In the genomic region with DNA sequence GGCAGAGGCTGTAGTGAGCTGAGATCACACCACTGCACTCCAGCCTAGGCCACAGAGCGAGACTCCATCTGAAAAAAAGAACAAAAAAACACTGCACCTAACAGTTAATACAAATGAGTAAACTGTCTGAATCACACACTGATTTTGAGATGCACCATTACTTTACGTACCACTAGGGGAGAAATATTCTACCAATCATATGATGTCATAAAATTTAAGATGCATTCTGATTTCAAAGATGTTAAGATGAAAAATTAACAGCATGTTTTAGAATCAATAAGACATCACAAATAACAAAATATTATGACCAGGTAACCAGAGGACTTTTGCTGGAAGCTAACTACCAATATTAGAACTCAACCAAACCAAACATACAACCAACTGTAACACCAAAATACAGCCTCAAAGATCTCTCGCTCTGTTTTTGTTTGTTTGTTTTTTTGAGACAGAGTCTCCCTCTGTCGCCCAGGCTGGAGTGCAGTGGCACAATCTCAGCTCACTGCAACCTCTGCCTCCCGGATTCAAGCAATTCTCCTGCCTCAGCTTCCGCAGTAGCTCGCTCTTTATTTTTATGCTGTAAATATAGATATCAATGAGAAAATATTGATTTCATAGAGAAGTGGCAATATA, we compare ENCODE assay signal across 18 cellular contexts. TPM values are rescaled to one million over a fixed set of nuclear protein-coding genes. Genes with fewer than 3 reads are reported as not detected.
DNase-seq lines count a peak whose midpoint lies in the region; ATAC-seq and TF ChIP-seq lines count a peak whose summit lies in the region.
"Had no signal": no experiment of that assay in that cellular context is flagged by ENCODE, and none has a peak within 500 bp of the region (broad histone marks: within the 10 kb centered on the region; RNA-seq: fewer than 3 reads in every experiment).

No MANE protein-coding gene starts in this region.

- ATAC-seq in CD4-positive, CD25-positive, alpha-beta regulatory T cell (ENCODE audit: low read depth in 2 of 2): no peak
- no peak for ATAC-seq in GM21529 (IDR thresholded peaks at IDR 0.05; ENCODE audit: unreplicated experiment)
- ATAC-seq: activated CD4-positive, alpha-beta T cell treated with anti-CD3 and anti-CD28 coated beads for 36 hours; upper lobe of right lung had no signal

- no peak overlapping the region for H3K4me3 ChIP-seq in CD4-positive, CD25-positive, alpha-beta regulatory T cell (ENCODE audit: low read depth, low read length)
- no peak overlapping the region for H3K4me3 ChIP-seq in CD8-positive, alpha-beta memory T cell (ENCODE audit: low read length)
- H3K4me3 ChIP-seq: prostate gland, upper lobe of right lung had no signal

- peaks cover 42% of the 10 kb centered on the region for H3K4me1 ChIP-seq in CD4-positive, CD25-positive, alpha-beta regulatory T cell (ENCODE audit: control insufficient read depth, insufficient read depth, low read length, poor library complexity, severe bottlenecking)
- H3K4me1 ChIP-seq in CD8-positive, alpha-beta memory T cell (ENCODE audit: insufficient read depth, low read length): peaks cover 44% of the 10 kb centered on the region
- H3K4me1 ChIP-seq: prostate gland had no signal

- H3K9me3 ChIP-seq in CD4-positive, CD25-positive, alpha-beta regulatory T cell (ENCODE audit: control insufficient read depth in 2 of 2, low read length in 2 of 2): no peaks in the 10 kb centered on the region
- no peaks in the 10 kb centered on the region for H3K9me3 ChIP-seq in CD8-positive, alpha-beta memory T cell (ENCODE audit: low read length)
- H3K9me3 ChIP-seq: prostate gland, upper lobe of right lung had no signal

- CTCF ChIA-PET in CD8-positive, alpha-beta memory T cell (lab: Charles Lee): no interaction called here

- no peaks in the 10 kb centered on the region for H3K36me3 ChIP-seq in CD4-positive, CD25-positive, alpha-beta regulatory T cell (ENCODE audit: control insufficient read depth, insufficient read depth, low read length)
- H3K36me3 ChIP-seq in CD8-positive, alpha-beta memory T cell (ENCODE audit: insufficient read depth, low read length): no peaks in the 10 kb centered on the region
- H3K36me3 ChIP-seq: prostate gland, upper lobe of right lung had no signal

- POLR2A ChIA-PET in CD8-positive, alpha-beta memory T cell (lab: Charles Lee): no interaction called here

- H3K27ac Mint-ChIP-seq in CD4-positive, CD25-positive, alpha-beta regulatory T cell: peak overlapping the region in 2 of 3 donors; percentile 60 to 85
- H3K27ac Mint-ChIP-seq in HFFc6 (no peak overlapping the region), nephron (peak overlapping the region; percentile 7 to 58 (median 24))
- H3K27ac Mint-ChIP-seq in CD8-positive, alpha-beta memory T cell: peak overlapping the region in 3 of 8 donors; percentile 7 to 75 (median 46)
- H3K27ac Mint-ChIP-seq: activated CD4-positive, alpha-beta T cell treated with anti-CD3 and anti-CD28 coated beads for 36 hours had no signal

- in situ Hi-C loops in G401 (cut with HindIII; ENCODE audit: low sequenced_read_pairs): no loop called here

- peak overlapping the region in 1 of 4 donors; percentile 15 for H3K4me3 Mint-ChIP-seq in CD4-positive, CD25-positive, alpha-beta regulatory T cell
- H3K4me3 Mint-ChIP-seq in HFFc6 (no peak overlapping the region), nephron (no peak overlapping the region)
- peak overlapping the region in 2 of 7 donors; percentile 33 to 40 for H3K4me3 Mint-ChIP-seq in CD8-positive, alpha-beta memory T cell
- H3K4me3 Mint-ChIP-seq: activated CD4-positive, alpha-beta T cell treated with anti-CD3 and anti-CD28 coated beads for 36 hours; B cell had no signal

- no peaks in the 10 kb centered on the region for H3K27me3 ChIP-seq in CD4-positive, CD25-positive, alpha-beta regulatory T cell (ENCODE audit: control insufficient read depth, insufficient read depth, low read length)
- no peaks in the 10 kb centered on the region for H3K27me3 ChIP-seq in CD8-positive, alpha-beta memory T cell (ENCODE audit: insufficient read depth, low read length, poor library complexity, severe bottlenecking)
- H3K27me3 ChIP-seq: upper lobe of right lung had no signal

- peaks cover 31 to 88% (median 56%) of the 10 kb centered on the region in 4 donors for H3K4me1 Mint-ChIP-seq in CD4-positive, CD25-positive, alpha-beta regulatory T cell
- H3K4me1 Mint-ChIP-seq in HFFc6 (ENCODE audit: low read depth) (peaks cover 27% of the 10 kb centered on the region), nephron (peaks cover 45% of the 10 kb centered on the region)
- H3K4me1 Mint-ChIP-seq in CD8-positive, alpha-beta memory T cell: peaks cover 55 to 85% (median 80%) of the 10 kb centered on the region in 3 donors

- no peaks in the 10 kb centered on the region for H3K27me3 Mint-ChIP-seq in CD4-positive, CD25-positive, alpha-beta regulatory T cell
- no peaks in the 10 kb centered on the region for H3K27me3 Mint-ChIP-seq in HFFc6 (ENCODE audit: insufficient read depth)
- H3K27me3 Mint-ChIP-seq in nephron (ENCODE audit: low read depth): no peaks in the 10 kb centered on the region
- H3K27me3 Mint-ChIP-seq in CD8-positive, alpha-beta memory T cell: peaks cover 0 to 1% of the 10 kb centered on the region in 2 donors
- H3K27me3 Mint-ChIP-seq: activated CD4-positive, alpha-beta T cell treated with anti-CD3 and anti-CD28 coated beads for 36 hours; B cell; naive B cell had no signal

- TF ChIP-seq CTCF in HFFc6 (IDR thresholded peaks at IDR 0.05) (peak; percentile 42; the same call in 1 of the 2 replicates), nephron (IDR thresholded peaks at IDR 0.05; ENCODE audit: unreplicated experiment in 3 of 3) (no peak)

- peak overlapping the region; percentile 14 for H3K27ac ChIP-seq in CD4-positive, CD25-positive, alpha-beta regulatory T cell (ENCODE audit: insufficient read depth, low read length, poor library complexity, severe bottlenecking)
- H3K27ac ChIP-seq in cingulate gyrus (ENCODE audit: low read depth, low read length): peak overlapping the region; percentile 63
- H3K27ac ChIP-seq in CD8-positive, alpha-beta memory T cell (ENCODE audit: low read depth, low read length): no peak overlapping the region
- H3K27ac ChIP-seq: prostate gland, upper lobe of right lung had no signal

- H3K36me3 Mint-ChIP-seq in CD4-positive, CD25-positive, alpha-beta regulatory T cell: peaks cover 20% of the 10 kb centered on the region
- H3K36me3 Mint-ChIP-seq in HFFc6 (ENCODE audit: low read depth): no peaks in the 10 kb centered on the region
- H3K36me3 Mint-ChIP-seq in nephron (ENCODE audit: low read depth): peaks cover 6% of the 10 kb centered on the region
- H3K36me3 Mint-ChIP-seq in CD8-positive, alpha-beta memory T cell: peaks cover 0 to 10% (median 0%) of the 10 kb centered on the region in 3 donors
- H3K36me3 Mint-ChIP-seq: naive B cell had no signal

- no peak for DNase-seq in CD4-positive, CD25-positive, alpha-beta regulatory T cell
- DNase-seq in HFFc6: no peak
- no peak for DNase-seq in CD8-positive, alpha-beta memory T cell
- no peak for DNase-seq in NCI-H524 (lab: John Stamatoyannopoulos, UW)
- DNase-seq in G401 (ENCODE audit: low spot score): no peak
- DNase-seq: activated CD4-positive, alpha-beta T cell treated with anti-CD3 and anti-CD28 coated beads for 36 hours; activated effector memory CD4-positive, alpha-beta T cell treated with Interleukin-2 at 50 U/mL for 16 hours; cerebellar nuclear complex; GDM1; naive B cell; NCI-H187; stimulated activated CD4-positive, alpha-beta T cell treated with anti-CD3 and anti-CD28 coated beads, Interleukin-4, amount 100 ng/mL, for 4 hours; upper lobe of right lung had no signal

- H3K9me3 Mint-ChIP-seq in CD4-positive, CD25-positive, alpha-beta regulatory T cell: no peaks in the 10 kb centered on the region
- H3K9me3 Mint-ChIP-seq in HFFc6 (no peaks in the 10 kb centered on the region), nephron (no peaks in the 10 kb centered on the region)
- H3K9me3 Mint-ChIP-seq in CD8-positive, alpha-beta memory T cell: no peaks in the 10 kb centered on the region
- H3K9me3 Mint-ChIP-seq: naive B cell had no signal

RNA-seq across cellular contexts. Expression of gene GLG1, which starts 31.6 kb away (rescaled TPM):
- total RNA-seq in CD4-positive, CD25-positive, alpha-beta regulatory T cell: 202 TPM
- 100 to 1,000 TPM; 147 to 156 (median 152) TPM for polyA plus RNA-seq in CD4-positive, CD25-positive, alpha-beta regulatory T cell
- 100 to 1,000 TPM; 149 to 167 (median 161) TPM for total RNA-seq in HFFc6 (2021; fragmentation: NEBNext Ultra II Directional; extraction: Animal tissue kit (Norgen Biotek cat#: 25700))
- total RNA-seq in CD8-positive, alpha-beta memory T cell: 10 to 100 TPM; 52.3 to 56.7 TPM
- 174 TPM for polyA plus RNA-seq in CD8-positive, alpha-beta memory T cell
- total RNA-seq in G401 (2014; rRNA removed; shearing (Covaris generic)): 47.3 and 78.4 TPM in 2 replicates
